ENCODE assay signal across 9 cellular contexts in genomic region chr7:118104812-118105441, GRCh38.
DNase-seq lines count a peak whose midpoint lies in the region; ATAC-seq and TF ChIP-seq lines count a peak whose summit lies in the region.
"Had no signal": no experiment of that assay in that cellular context is flagged by ENCODE, and none has a peak within 500 bp of the region (broad histone marks: within the 10 kb centered on the region; RNA-seq: fewer than 3 reads in every experiment).

No MANE protein-coding gene starts in this region.

- intact Hi-C loops in OCI-LY7 (cut with micrococcal nuclease; ENCODE audit: unreplicated experiment), result no loop called here

- H3K4me3 ChIP-seq in OCI-LY7 (ENCODE audit: low read depth, low read length, poor library complexity, severe bottlenecking) (no peak overlapping the region), retinal pigment epithelial cell (ENCODE audit: low read length) (no peak overlapping the region)
- H3K4me3 ChIP-seq: BLaER1 treated with 17β-estradiol and CSF1 and Interleukin-3, amounts not matched to agents 10 nM and 100 nM had no signal

- H3K4me1 ChIP-seq in OCI-LY7 (ENCODE audit: insufficient read depth, low read length, poor library complexity, severe bottlenecking), result no peaks in the 10 kb centered on the region

- H3K9me3 ChIP-seq in OCI-LY7 (ENCODE audit: low read length), result no peaks in the 10 kb centered on the region

- POLR2A ChIA-PET in OCI-LY7 (lab: Charles Lee), result no interaction called here

- ATAC-seq in HG03196 (IDR thresholded peaks at IDR 0.05; ENCODE audit: unreplicated experiment), result peak; percentile 59
- ATAC-seq in activated naive CD4-positive, alpha-beta T cell treated with anti-CD3 and anti-CD28 coated beads, Interleukin-2, amount 50 U/mL, for 72 hours, result no peak

- H4K20me1 ChIP-seq in OCI-LY7 (ENCODE audit: insufficient read depth, low read length), result no peaks in the 10 kb centered on the region
- H4K20me1 ChIP-seq: BLaER1 treated with 17β-estradiol and CSF1 and Interleukin-3, amounts not matched to agents 10 nM and 100 nM had no signal

- BruUV-seq in OCI-LY7 (replicated peaks; lab: Mats Ljungman, UMichigan), result no TSS peak

- H3K9me2 ChIP-seq in OCI-LY7 (ENCODE audit: insufficient read depth, low read length), result no peaks in the 10 kb centered on the region

- no peak overlapping the region for H3K4me2 ChIP-seq in OCI-LY7 (ENCODE audit: low read length)
- H3K4me2 ChIP-seq: BLaER1 treated with 17β-estradiol and CSF1 and Interleukin-3, amounts not matched to agents 10 nM and 100 nM had no signal

- no peak overlapping the region for H2AFZ ChIP-seq in OCI-LY7 (ENCODE audit: low read length)

- TF ChIP-seq CTCF in OCI-LY7 (conservative IDR thresholded peaks at IDR 0.05; ENCODE audit: low read length) (peak; percentile 77), retinal pigment epithelial cell (conservative IDR thresholded peaks at IDR 0.05; ENCODE audit: low read depth, low read length) (peak; percentile 57)

- H3K9me3 Mint-ChIP-seq in activated naive CD4-positive, alpha-beta T cell treated with anti-CD3 and anti-CD28 coated beads, Interleukin-2, amount 50 U/mL, for 72 hours, result no peaks in the 10 kb centered on the region

- CTCF ChIA-PET in OCI-LY7 (lab: Charles Lee; ENCODE audit: unreplicated experiment), result no interaction called here

- H3K79me2 ChIP-seq in OCI-LY7 (ENCODE audit: insufficient read depth, low read depth, low read length), result no peaks in the 10 kb centered on the region

- DNase-seq in NCI-H187 treated with DMSO at 0.1 percent for 48 hours (lab: John Stamatoyannopoulos, UW) (peak; percentile 7), NCI-H187 (lab: John Stamatoyannopoulos, UW) (no peak), OCI-LY7 (ENCODE audit: low spot score) (peak; percentile 9), erythroblast (lab: John Stamatoyannopoulos, UW) (peak; percentile 11 to 14), retinal pigment epithelial cell (ENCODE audit: low read depth) (peak; percentile 5)
- no peak for DNase-seq in stimulated activated CD8-positive, alpha-beta memory T cell treated with anti-CD3 and anti-CD28 coated beads, Interleukin-4, amount 100 ng/mL, for 48 hours
- no peak for DNase-seq in activated naive CD4-positive, alpha-beta T cell treated with anti-CD3 and anti-CD28 coated beads, Interleukin-2, amount 50 U/mL, for 72 hours (ENCODE audit: low spot score in 2 of 2)

- H3K36me3 ChIP-seq in OCI-LY7 (ENCODE audit: insufficient read depth, low read length), result no peaks in the 10 kb centered on the region
- H3K36me3 ChIP-seq: BLaER1 treated with 17β-estradiol and CSF1 and Interleukin-3, amounts not matched to agents 10 nM and 100 nM had no signal

- H3K27ac Mint-ChIP-seq in activated naive CD4-positive, alpha-beta T cell treated with anti-CD3 and anti-CD28 coated beads, Interleukin-2, amount 50 U/mL, for 72 hours, result no peak overlapping the region

- H3K36me3 Mint-ChIP-seq in activated naive CD4-positive, alpha-beta T cell treated with anti-CD3 and anti-CD28 coated beads, Interleukin-2, amount 50 U/mL, for 72 hours, result no peaks in the 10 kb centered on the region

- no peak for TF ChIP-seq POLR2A in erythroblast (IDR thresholded peaks at IDR 0.05; ENCODE audit: low read length)

- H3K27ac ChIP-seq in OCI-LY7 (ENCODE audit: low read depth, low read length, poor library complexity, severe bottlenecking), result no peak overlapping the region
- H3K27ac ChIP-seq: BLaER1 treated with 17β-estradiol and CSF1 and Interleukin-3, amounts not matched to agents 10 nM and 100 nM had no signal

Comparison
In these comparisons a context has a peak if more than half of its experiments do, and no peak if none do; other contexts are left out.
1. DNase-seq: peak in NCI-H187 treated with DMSO at 0.1 percent for 48 hours (single experiment), OCI-LY7 (single experiment), erythroblast (2 of 2) and retinal pigment epithelial cell (single experiment); none in NCI-H187 (0 of 2), stimulated activated CD8-positive, alpha-beta memory T cell treated with anti-CD3 and anti-CD28 coated beads, Interleukin-4, amount 100 ng/mL, for 48 hours (single experiment) and activated naive CD4-positive, alpha-beta T cell treated with anti-CD3 and anti-CD28 coated beads, Interleukin-2, amount 50 U/mL, for 72 hours (0 of 2).